Comparison of ENCODE assay signal across 2 cellular contexts in genomic region chrX:139596068-139596467, GRCh38.
TF ChIP-seq lines count a peak whose summit lies in the region.

No MANE protein-coding gene starts in this region.

TF ChIP-seq in GM23338, 12 proteins besides CTCF, POLR2A, EP300 and RAD21:
- no peak for TF ChIP-seq ZNF462 (CRISPR knock-in tag; IDR thresholded peaks at IDR 0.05)
- no peak for TF ChIP-seq ZNF114 (CRISPR knock-in tag; IDR thresholded peaks at IDR 0.05)
- no peak for TF ChIP-seq REST (IDR thresholded peaks at IDR 0.05; ENCODE audit: unreplicated experiment)
- TF ChIP-seq EZH2 (IDR thresholded peaks at IDR 0.05; ENCODE audit: low read depth, unreplicated experiment), result no peak
- TF ChIP-seq ZNF331 (CRISPR knock-in tag; IDR thresholded peaks at IDR 0.05; ENCODE audit: low read depth), result no peak
- no peak for TF ChIP-seq POLR2AphosphoS5 (IDR thresholded peaks at IDR 0.05; ENCODE audit: low read depth)
- TF ChIP-seq CREB1 (CRISPR knock-in tag; IDR thresholded peaks at IDR 0.05; ENCODE audit: low read depth), result no peak
- TF ChIP-seq STAT1 (IDR thresholded peaks at IDR 0.05; ENCODE audit: unreplicated experiment), result no peak
- no peak for TF ChIP-seq NANOG (IDR thresholded peaks at IDR 0.05; ENCODE audit: borderline replicate concordance)
- TF ChIP-seq EZH2phosphoT487 (IDR thresholded peaks at IDR 0.05; ENCODE audit: unreplicated experiment), result no peak
- no peak for TF ChIP-seq ETS1 (IDR thresholded peaks at IDR 0.05)
- TF ChIP-seq JUNB (IDR thresholded peaks at IDR 0.05; ENCODE audit: unreplicated experiment), result no peak

TF ChIP-seq in K562, 482 proteins besides CTCF, POLR2A, EP300 and RAD21 (continued from another document):
- TF ChIP-seq HBP1 (CRISPR knock-in tag; IDR thresholded peaks at IDR 0.05), result no peak
- TF ChIP-seq HDAC1 (IDR thresholded peaks at IDR 0.05), result no peak
- no peak for TF ChIP-seq ZNF584 (CRISPR knock-in tag; IDR thresholded peaks at IDR 0.05; ENCODE audit: low read depth)
- TF ChIP-seq ZNF830 (CRISPR knock-in tag; IDR thresholded peaks at IDR 0.05), result no peak
- no peak for TF ChIP-seq XRCC4 (IDR thresholded peaks at IDR 0.05; ENCODE audit: extremely low read depth, insufficient read depth, insufficient read length)
- no peak for TF ChIP-seq RBM14 (IDR thresholded peaks at IDR 0.05; ENCODE audit: borderline replicate concordance, insufficient read depth, low read depth, low read length)
- TF ChIP-seq TOE1 (IDR thresholded peaks at IDR 0.05; ENCODE audit: borderline replicate concordance), result no peak
- TF ChIP-seq TOE1 (CRISPR knock-in tag; IDR thresholded peaks at IDR 0.05; ENCODE audit: borderline replicate concordance, low read depth), result no peak
- TF ChIP-seq ZNF75A (CRISPR knock-in tag; IDR thresholded peaks at IDR 0.05), result no peak
- no peak for TF ChIP-seq ZNF589 (CRISPR knock-in tag; IDR thresholded peaks at IDR 0.05; ENCODE audit: low read depth)
- no peak for TF ChIP-seq ZNF354B (CRISPR knock-in tag; IDR thresholded peaks at IDR 0.05)
